In the genomic region with DNA sequence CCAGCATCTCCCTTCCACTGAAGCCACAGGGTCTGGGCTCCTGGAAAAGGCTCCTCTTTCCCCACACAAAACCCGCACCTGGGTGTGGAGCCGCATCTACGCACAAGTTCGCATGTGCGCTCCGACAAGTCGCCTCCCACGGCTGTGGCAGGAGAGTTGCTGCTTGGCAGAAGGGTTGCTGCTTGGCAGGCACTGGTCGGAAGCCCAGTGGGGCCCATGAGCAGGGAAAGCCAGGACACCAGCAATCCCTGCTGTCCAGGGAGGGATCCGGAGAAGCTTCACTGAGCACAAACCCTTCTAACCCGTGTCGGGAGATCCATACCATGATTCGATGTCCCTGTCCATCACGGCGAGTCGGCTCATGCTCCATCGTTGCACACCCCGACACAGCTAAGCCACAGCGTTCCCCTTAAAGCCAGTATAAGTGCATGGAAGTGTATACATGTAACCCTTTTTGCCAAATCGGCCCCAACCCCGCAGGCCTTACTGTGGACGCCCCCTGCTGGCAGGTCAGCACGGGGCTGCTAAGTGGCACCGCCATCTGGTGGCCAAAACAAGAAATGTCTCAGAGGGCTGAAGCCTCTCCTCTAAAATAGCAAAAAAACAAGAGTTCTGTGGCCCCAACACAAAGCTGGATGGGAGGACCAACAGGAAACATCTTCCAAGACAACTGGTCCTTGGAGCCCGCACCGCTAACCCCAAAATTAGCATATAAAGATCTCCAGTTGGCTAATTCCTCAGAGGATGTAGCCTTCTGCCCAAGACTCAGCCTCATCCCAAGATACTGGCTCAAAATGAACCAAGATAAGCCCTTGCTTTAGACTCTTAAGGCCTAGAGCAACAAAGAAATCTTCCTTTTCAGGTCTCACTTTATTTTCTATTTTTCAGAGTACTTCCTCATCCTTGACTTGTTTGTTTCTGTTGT, we compare ENCODE assay signal across 8 cellular contexts. TPM values are rescaled to one million over a fixed set of nuclear protein-coding genes. Genes with fewer than 3 reads are reported as not detected.
DNase-seq lines count a peak whose midpoint lies in the region; ATAC-seq lines count a peak whose summit lies in the region.

No MANE protein-coding gene starts in this region.

- peaks cover 22% of the 10 kb centered on the region for H3K27me3 Mint-ChIP-seq in activated naive CD8-positive, alpha-beta T cell treated with anti-CD3 and anti-CD28 coated beads, Interleukin-2, amount 50 U/mL, for 24 hours

- H3K4me1 Mint-ChIP-seq in activated naive CD8-positive, alpha-beta T cell treated with anti-CD3 and anti-CD28 coated beads, Interleukin-2, amount 50 U/mL, for 24 hours, result peaks cover 7% of the 10 kb centered on the region

- DNase-seq in NCI-H1417 (lab: John Stamatoyannopoulos, UW), result peak; percentile 36 to 72 (median 61)
- DNase-seq in NCI-H1417 treated with DMSO at 0.1 percent for 48 hours (lab: John Stamatoyannopoulos, UW), result no peak
- peak; percentile 42 for DNase-seq in NCI-H1092 treated with DMSO at 0.1 percent for 48 hours (lab: John Stamatoyannopoulos, UW)
- DNase-seq in T-helper 1 cell, result peak; percentile 71 to 87 (median 80)
- peak; percentile 91 for DNase-seq in activated naive CD8-positive, alpha-beta T cell treated with anti-CD3 and anti-CD28 coated beads, Interleukin-2, amount 50 U/mL, for 24 hours
- DNase-seq in cardiac septum (ENCODE audit: low spot score), result peak; percentile 91
- peak; percentile 43 for DNase-seq in renal cortical epithelial cell (ENCODE audit: low read depth)

- intact Hi-C loops in cardiac septum (cut with DNase I), result loop anchor here (1.0 to 2.0 kb wide), 2 partner anchors 58 to 230 kb away; no protein-coding TSS in a partner anchor

- H3K36me3 Mint-ChIP-seq in activated naive CD8-positive, alpha-beta T cell treated with anti-CD3 and anti-CD28 coated beads, Interleukin-2, amount 50 U/mL, for 24 hours (ENCODE audit: low read depth), result no peaks in the 10 kb centered on the region

- ATAC-seq in activated naive CD8-positive, alpha-beta T cell treated with anti-CD3 and anti-CD28 coated beads, Interleukin-2, amount 50 U/mL, for 24 hours, result peak; percentile 57
- no peak for ATAC-seq in GM18502 (IDR thresholded peaks at IDR 0.05; ENCODE audit: poor library complexity, unreplicated experiment)

- H3K4me3 Mint-ChIP-seq in activated naive CD8-positive, alpha-beta T cell treated with anti-CD3 and anti-CD28 coated beads, Interleukin-2, amount 50 U/mL, for 24 hours, result no peak overlapping the region

- H3K27ac Mint-ChIP-seq in activated naive CD8-positive, alpha-beta T cell treated with anti-CD3 and anti-CD28 coated beads, Interleukin-2, amount 50 U/mL, for 24 hours, result no peak overlapping the region

- no peaks in the 10 kb centered on the region for H3K9me3 Mint-ChIP-seq in activated naive CD8-positive, alpha-beta T cell treated with anti-CD3 and anti-CD28 coated beads, Interleukin-2, amount 50 U/mL, for 24 hours

RNA-seq across cellular contexts. Expression of a gene that starts 8.3 kb away (rescaled TPM):
- total RNA-seq in cardiac septum (not detected), renal cortical epithelial cell (0.05 TPM in 1 of 2 replicates, not detected in the other)

RNA-seq across cellular contexts. Expression of a gene that starts 33.1 kb away (rescaled TPM):
- total RNA-seq in cardiac septum (4.6 TPM), renal cortical epithelial cell (0.52 TPM in 1 of 2 replicates, not detected in the other)

RNA-seq across cellular contexts. Expression of a gene that starts 35.7 kb away (rescaled TPM):
- total RNA-seq in cardiac septum (2.6 TPM), renal cortical epithelial cell (3.4 and 6.1 TPM in 2 replicates)

RNA-seq across cellular contexts. Expression of a gene that starts 48.9 kb away (rescaled TPM):
- total RNA-seq in cardiac septum (40.0 TPM), renal cortical epithelial cell (11.5 and 13.5 TPM in 2 replicates)
